ENCODE assay signal across 1 cellular context in the genomic region with DNA sequence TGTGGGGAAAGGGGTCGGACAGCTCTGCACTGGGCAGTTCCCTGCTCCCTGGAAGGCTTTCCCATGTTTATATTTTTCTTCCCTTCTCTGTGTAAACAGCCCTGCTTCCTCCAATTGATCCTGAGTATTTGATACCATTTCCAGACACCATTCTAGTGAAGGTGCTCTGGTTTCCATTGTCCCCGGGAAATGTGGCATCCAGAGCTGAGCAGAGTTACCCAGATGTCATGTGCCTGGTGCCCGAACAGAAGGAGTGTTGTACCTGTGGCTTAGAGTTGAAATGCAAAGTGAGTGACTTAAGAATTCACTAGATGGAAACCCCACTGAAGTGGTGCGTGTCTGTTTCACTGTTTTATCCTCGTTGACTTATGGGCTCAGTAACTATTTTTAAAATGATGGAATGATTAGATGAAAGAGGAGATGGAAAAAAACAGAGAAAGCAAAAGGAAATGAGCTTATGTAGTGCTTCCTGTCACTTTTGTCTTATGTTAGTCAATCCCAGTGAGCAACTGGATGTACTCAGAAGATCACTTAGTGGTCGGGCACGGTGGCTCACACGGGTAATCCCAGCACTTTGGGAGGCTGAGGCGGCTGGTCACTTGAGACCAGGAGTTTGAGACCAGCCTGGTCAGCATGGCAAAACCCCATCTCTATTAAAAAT.
TF ChIP-seq lines count a peak whose summit lies in the region.

No MANE protein-coding gene starts in this region.

TF ChIP-seq in endothelial cell of umbilical vein, 7 proteins besides CTCF, POLR2A, EP300 and RAD21:
- TF ChIP-seq EZH2 (IDR thresholded peaks at IDR 0.05; ENCODE audit: borderline replicate concordance, low read depth, low read length, severe bottlenecking) = no peak
- no peak for TF ChIP-seq MYC (IDR thresholded peaks at IDR 0.05; ENCODE audit: low read depth, low read length)
- TF ChIP-seq, protein P1, sequence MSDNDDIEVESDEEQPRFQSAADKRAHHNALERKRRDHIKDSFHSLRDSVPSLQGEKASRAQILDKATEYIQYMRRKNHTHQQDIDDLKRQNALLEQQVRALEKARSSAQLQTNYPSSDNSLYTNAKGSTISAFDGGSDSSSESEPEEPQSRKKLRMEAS (IDR thresholded peaks at IDR 0.05; ENCODE audit: insufficient read depth, insufficient read length) = no peak
- no peak for TF ChIP-seq POLR2AphosphoS5 (IDR thresholded peaks at IDR 0.05; ENCODE audit: insufficient read depth, low read depth, low read length)
- TF ChIP-seq GATA2 (IDR thresholded peaks at IDR 0.05; ENCODE audit: insufficient read depth, insufficient read length, low read depth, low read length) = peak; percentile 67
- TF ChIP-seq JUN (IDR thresholded peaks at IDR 0.05; ENCODE audit: borderline replicate concordance, insufficient read depth, insufficient read length, low read depth) = peak; percentile 9
- TF ChIP-seq FOS (IDR thresholded peaks at IDR 0.05; ENCODE audit: borderline replicate concordance, insufficient read depth, low read length) = no peak
